13 cellular contexts compared by ENCODE assay signal in genomic region chrX:102458615-102459014, GRCh38. TPM values are rescaled to one million over a fixed set of nuclear protein-coding genes. Genes with fewer than 3 reads are reported as not detected.
A peak's percentile ranks its signal among the peaks of the same experiment; 100 is the strongest.
DNase-seq lines count a peak whose midpoint lies in the region; ATAC-seq, FAIRE-seq and TF ChIP-seq lines count a peak whose summit lies in the region.
"Not testable (repeated sequence)": the region's sequence is repeated elsewhere in the genome, so short reads cannot be mapped to it uniquely, and the experiment has no call there.
"Had no signal": no experiment of that assay in that cellular context is flagged by ENCODE, and none has a peak within 500 bp of the region (broad histone marks: within the 10 kb centered on the region; RNA-seq: fewer than 3 reads in every experiment).

No MANE protein-coding gene starts in this region.

- POLR2A ChIA-PET in A549 (lab: Yijun Ruan, JAX); HepG2 (lab: Yijun Ruan, JAX): not testable (repeated sequence)

- TF ChIP-seq POLR2A in A549 (IDR thresholded peaks at IDR 0.05; ENCODE audit: low read length); GM12891 (IDR thresholded peaks at IDR 0.05; ENCODE audit: low read depth, low read length); HepG2 (IDR thresholded peaks at IDR 0.05; ENCODE audit: insufficient read depth in 1 of 2, low read depth in 2 of 2, low read length in 2 of 2): not testable (repeated sequence)

- not testable (repeated sequence) for H3K36me3 Mint-ChIP-seq in astrocyte (ENCODE audit: low read depth, unreplicated experiment)

- not testable (repeated sequence) for TF ChIP-seq EP300 in A549 (IDR thresholded peaks at IDR 0.05); HepG2 (IDR thresholded peaks at IDR 0.05; ENCODE audit: low read depth in 2 of 2, low read length in 2 of 2); HepG2 (CRISPR knock-in tag; IDR thresholded peaks at IDR 0.05; ENCODE audit: borderline replicate concordance)

- intact Hi-C loops in HepG2 (cut with micrococcal nuclease; ENCODE audit: unreplicated experiment); aorta (cut with DNase I): not testable (repeated sequence)

- H3K4me3 ChIP-seq in A549; astrocyte (ENCODE audit: insufficient read depth, low read depth, low read length); HepG2 (replicated peaks in 1 of 3; ENCODE audit: insufficient read depth in 1 of 3, low read depth in 2 of 3, low read length in 3 of 3); aorta (ENCODE audit: low read length in 2 of 2): not testable (repeated sequence)

- not testable (repeated sequence) for H3K9me3 ChIP-seq in A549; astrocyte (ENCODE audit: insufficient read depth, low read depth, low read length); HepG2 (ENCODE audit: low read length); aorta (ENCODE audit: control insufficient read depth, low read length)

- FAIRE-seq in A549 (lab: Jason Lieb, UNC): peak; percentile 92
- FAIRE-seq in GM12891 (lab: Jason Lieb, UNC): peak; percentile 61
- peak; percentile 100 for FAIRE-seq in astrocyte (lab: Jason Lieb, UNC)
- FAIRE-seq in islet of Langerhans (lab: Jason Lieb, UNC): peak; percentile 45
- FAIRE-seq in HepG2 (lab: Jason Lieb, UNC): peak; percentile 15

- CTCF ChIA-PET in A549 (lab: Yijun Ruan, JAX); HepG2 (lab: Yijun Ruan, JAX; ENCODE audit: low intra/inter-chr PET ratio, low total read pairs): not testable (repeated sequence)

- DNase-seq in A549 (ENCODE audit: low read depth in 1 of 2, low spot score in 1 of 2); GM12891 (ENCODE audit: insufficient read length, low spot score); astrocyte (ENCODE audit: low read depth); HepG2 (ENCODE audit: low spot score); aorta: not testable (repeated sequence)

- not testable (repeated sequence) for TF ChIP-seq CTCF in A549 (IDR thresholded peaks at IDR 0.05); astrocyte (IDR thresholded peaks at IDR 0.05; ENCODE audit: insufficient read depth, low read depth, low read length); HepG2 (CRISPR knock-in tag; IDR thresholded peaks at IDR 0.05)

- H3K27ac ChIP-seq in A549; astrocyte (ENCODE audit: low read depth, low read length); HepG2 (ENCODE audit: extremely low read length, insufficient read depth, low read length); aorta (ENCODE audit: low read depth in 1 of 2, low read length in 2 of 2): not testable (repeated sequence)

- H4K20me1 ChIP-seq in astrocyte (ENCODE audit: insufficient read depth, low read length); HepG2 (ENCODE audit: insufficient read depth, low read length): not testable (repeated sequence)

- not testable (repeated sequence) for H3K4me1 ChIP-seq in A549; astrocyte (ENCODE audit: insufficient read depth, low read length); HepG2 (ENCODE audit: insufficient read depth, low read length); aorta (ENCODE audit: control insufficient read depth in 1 of 2, insufficient read depth in 2 of 2, low read length in 2 of 2)

- not testable (repeated sequence) for H3K27ac Mint-ChIP-seq in astrocyte (ENCODE audit: unreplicated experiment)

- H3K27me3 Mint-ChIP-seq in astrocyte (ENCODE audit: low read depth, unreplicated experiment): not testable (repeated sequence)

- H3K27me3 ChIP-seq in astrocyte (ENCODE audit: insufficient read depth, low read length); HepG2 (ENCODE audit: control insufficient read depth in 1 of 2, insufficient read depth in 2 of 2, low read length in 2 of 2); aorta (ENCODE audit: control insufficient read depth in 1 of 2, insufficient read depth in 2 of 2, low read length in 1 of 2): not testable (repeated sequence)

- not testable (repeated sequence) for H3K36me3 ChIP-seq in astrocyte (ENCODE audit: insufficient read depth, low read length); HepG2 (replicated peaks in 1 of 2; ENCODE audit: control insufficient read depth in 1 of 2, insufficient read depth in 2 of 2, low read length in 2 of 2); aorta (ENCODE audit: control insufficient read depth in 1 of 2, insufficient read depth in 2 of 2, low read length in 1 of 2)

- not testable (repeated sequence) for ATAC-seq in A549, HepG2
- peak; percentile 56 for ATAC-seq in aorta (ENCODE audit: low FRiP score)

- not testable (repeated sequence) for H3K4me1 Mint-ChIP-seq in astrocyte (ENCODE audit: low read depth, unreplicated experiment)

- BruUV-seq in HepG2 (replicated peaks; lab: Mats Ljungman, UMichigan): not testable (repeated sequence)

- not testable (repeated sequence) for H3K4me3 Mint-ChIP-seq in astrocyte (ENCODE audit: unreplicated experiment)

- H2AFZ ChIP-seq in astrocyte (ENCODE audit: low read depth, low read length); HepG2 (ENCODE audit: low read length): not testable (repeated sequence)

- not testable (repeated sequence) for TF ChIP-seq RAD21 in A549 (conservative IDR thresholded peaks at IDR 0.05 in 1 of 2, IDR thresholded peaks at IDR 0.05 in 1 of 2); HepG2 (CRISPR knock-in tag; IDR thresholded peaks at IDR 0.05)

- in situ Hi-C loops in HepG2 (cut with HindIII; ENCODE audit: extremely low pct_ligation_motif_present, low pct_unique_long_range_greater_than_20kb): not testable (repeated sequence)

- not testable (repeated sequence) for H3K79me2 ChIP-seq in astrocyte (ENCODE audit: insufficient read depth, low read length); HepG2 (ENCODE audit: insufficient read depth, low read length)

- WGBS in A549 (ENCODE audit: missing lambda C conversion rate): no CpG with 5 or more reads among the region's 4 CpGs
- WGBS in HepG2 (ENCODE audit: low lambda C conversion rate): no CpG with 5 or more reads among the region's 4 CpGs
- WGBS in aorta, 2 donors: no CpG with 5 or more reads among the region's 4 CpGs

- not testable (repeated sequence) for H3K4me2 ChIP-seq in A549; astrocyte (ENCODE audit: low read length); HepG2 (ENCODE audit: low read depth, low read length)

- H3K9ac ChIP-seq in astrocyte (ENCODE audit: low read length); HepG2 (ENCODE audit: insufficient read depth, low read depth, low read length): not testable (repeated sequence)

- not testable (repeated sequence) for H3K9me3 Mint-ChIP-seq in astrocyte (ENCODE audit: unreplicated experiment)

RNA-seq across cellular contexts. Expression of gene TCP11X2, which starts 13.0 kb away (rescaled TPM):
- not detected in 2 replicates for polyA plus RNA-seq in A549 (2011; rRNA removed)
- polyA plus RNA-seq in A549 (2012; cell fraction: cytosol; rRNA removed): not detected in 2 replicates
- polyA plus RNA-seq in A549 (2012; cell fraction: nucleus; rRNA removed): not detected in 2 replicates
- not detected in 3 replicates for polyA plus RNA-seq in A549 (2017; fragmentation: RNase III; extraction: RNeasy Plus Mini Kit Qiagen cat#74134 plus additional on column Dnase treatment)
- not detected in 2 replicates for polyA minus RNA-seq in A549 (2011; rRNA and poly(A)+ RNA removed)
- not detected for polyA plus RNA-seq in GM12891 (2012; ENCODE audit: low read depth, missing spikeins)
- total RNA-seq in astrocyte: not detected in 2 replicates
- total RNA-seq in HepG2 (2016; rRNA removed; fragmentation: Illumina TruSeq; extraction: Trizol): not detected in 2 replicates
- not detected in 2 replicates for total RNA-seq in HepG2 (2016; cell fraction: cytosol; rRNA removed; fragmentation: Illumina TruSeq; extraction: Trizol; ENCODE audit: low read depth)
- total RNA-seq in HepG2 (2016; cell fraction: insoluble cytoplasmic fraction; rRNA removed; fragmentation: Illumina TruSeq; extraction: Trizol): not detected in 2 replicates
- total RNA-seq in HepG2 (2016; cell fraction: membrane; rRNA removed; fragmentation: Illumina TruSeq; extraction: Trizol): not detected in 2 replicates
- not detected in 2 replicates for total RNA-seq in HepG2 (2016; cell fraction: nucleus; rRNA removed; fragmentation: Illumina TruSeq; extraction: Trizol)
- polyA plus RNA-seq in HepG2 (2011; rRNA removed): not detected in 2 replicates
- polyA plus RNA-seq in HepG2 (2011; cell fraction: cytosol; rRNA removed): not detected in 2 replicates
- polyA plus RNA-seq in HepG2 (2011; cell fraction: nucleus; rRNA removed): not detected in 2 replicates
- not detected in 2 replicates for polyA plus RNA-seq in HepG2 (2012)
- not detected in 2 replicates for polyA plus RNA-seq in HepG2 (2016; cell fraction: cytosol; fragmentation: Illumina TruSeq; extraction: Trizol; ENCODE audit: low read depth)
- polyA plus RNA-seq in HepG2 (2016; cell fraction: insoluble cytoplasmic fraction; fragmentation: Illumina TruSeq; extraction: Trizol; ENCODE audit: low read depth): not detected in 2 replicates
- not detected in 2 replicates for polyA plus RNA-seq in HepG2 (2016; cell fraction: membrane; fragmentation: Illumina TruSeq; extraction: Trizol; ENCODE audit: low read depth)
- not detected in 2 replicates for polyA plus RNA-seq in HepG2 (2016; cell fraction: nucleus; fragmentation: Illumina TruSeq; extraction: Trizol; ENCODE audit: insufficient read depth, low read depth)
- polyA minus RNA-seq in HepG2 (2011; rRNA and poly(A)+ RNA removed; ENCODE audit: low replicate concordance): not detected in 2 replicates
- polyA minus RNA-seq in HepG2 (2011; cell fraction: cytosol; rRNA and poly(A)+ RNA removed): not detected in 2 replicates
- polyA minus RNA-seq in HepG2 (2011; cell fraction: nucleus; rRNA and poly(A)+ RNA removed): not detected in 2 replicates
- not detected for total RNA-seq in aorta
- not detected for polyA plus RNA-seq in aorta
- total RNA-seq: A172; A673; CD4-positive, alpha-beta memory T cell; CD4-positive, CD25-positive, alpha-beta regulatory T cell; CD8-positive, alpha-beta memory T cell had no signal
- polyA plus RNA-seq: AG04450; CD14-positive monocyte; CD4-positive, alpha-beta memory T cell; CD4-positive, CD25-positive, alpha-beta regulatory T cell; CD8-positive, alpha-beta memory T cell had no signal

RNA-seq across cellular contexts. Expression of gene NXF2B, which starts 18.8 kb away (rescaled TPM):
- polyA plus RNA-seq in A549 (2011; rRNA removed): not detected in 2 replicates
- polyA plus RNA-seq in A549 (2012; cell fraction: cytosol; rRNA removed): not detected in 2 replicates
- not detected in 2 replicates for polyA plus RNA-seq in A549 (2012; cell fraction: nucleus; rRNA removed)
- not detected in 3 replicates for polyA plus RNA-seq in A549 (2017; fragmentation: RNase III; extraction: RNeasy Plus Mini Kit Qiagen cat#74134 plus additional on column Dnase treatment)
- not detected in 2 replicates for polyA minus RNA-seq in A549 (2011; rRNA and poly(A)+ RNA removed)
- polyA plus RNA-seq in GM12891 (2012; ENCODE audit: low read depth, missing spikeins): not detected
- total RNA-seq in astrocyte: not detected in 2 replicates
- not detected in 2 replicates for total RNA-seq in HepG2 (2016; rRNA removed; fragmentation: Illumina TruSeq; extraction: Trizol)
- total RNA-seq in HepG2 (2016; cell fraction: cytosol; rRNA removed; fragmentation: Illumina TruSeq; extraction: Trizol; ENCODE audit: low read depth): not detected in 2 replicates
- total RNA-seq in HepG2 (2016; cell fraction: insoluble cytoplasmic fraction; rRNA removed; fragmentation: Illumina TruSeq; extraction: Trizol): not detected in 2 replicates
- not detected in 2 replicates for total RNA-seq in HepG2 (2016; cell fraction: membrane; rRNA removed; fragmentation: Illumina TruSeq; extraction: Trizol)
- not detected in 2 replicates for total RNA-seq in HepG2 (2016; cell fraction: nucleus; rRNA removed; fragmentation: Illumina TruSeq; extraction: Trizol)
- not detected in 2 replicates for polyA plus RNA-seq in HepG2 (2011; rRNA removed)
- polyA plus RNA-seq in HepG2 (2011; cell fraction: cytosol; rRNA removed): not detected in 2 replicates
- not detected in 2 replicates for polyA plus RNA-seq in HepG2 (2011; cell fraction: nucleus; rRNA removed)
- polyA plus RNA-seq in HepG2 (2012): not detected in 2 replicates
- polyA plus RNA-seq in HepG2 (2016; cell fraction: cytosol; fragmentation: Illumina TruSeq; extraction: Trizol; ENCODE audit: low read depth): not detected in 2 replicates
- not detected in 2 replicates for polyA plus RNA-seq in HepG2 (2016; cell fraction: insoluble cytoplasmic fraction; fragmentation: Illumina TruSeq; extraction: Trizol; ENCODE audit: low read depth)
- not detected in 2 replicates for polyA plus RNA-seq in HepG2 (2016; cell fraction: membrane; fragmentation: Illumina TruSeq; extraction: Trizol; ENCODE audit: low read depth)
- not detected in 2 replicates for polyA plus RNA-seq in HepG2 (2016; cell fraction: nucleus; fragmentation: Illumina TruSeq; extraction: Trizol; ENCODE audit: insufficient read depth, low read depth)
- not detected in 2 replicates for polyA minus RNA-seq in HepG2 (2011; rRNA and poly(A)+ RNA removed; ENCODE audit: low replicate concordance)
- polyA minus RNA-seq in HepG2 (2011; cell fraction: cytosol; rRNA and poly(A)+ RNA removed): not detected in 2 replicates
- polyA minus RNA-seq in HepG2 (2011; cell fraction: nucleus; rRNA and poly(A)+ RNA removed): not detected in 2 replicates
- not detected for total RNA-seq in aorta
- not detected for polyA plus RNA-seq in aorta
- total RNA-seq: A673; CD4-positive, alpha-beta memory T cell; CD4-positive, CD25-positive, alpha-beta regulatory T cell; CD8-positive, alpha-beta memory T cell had no signal
- polyA plus RNA-seq: AG04450; CD14-positive monocyte; CD4-positive, alpha-beta memory T cell; CD4-positive, CD25-positive, alpha-beta regulatory T cell; CD8-positive, alpha-beta memory T cell had no signal

RNA-seq across cellular contexts. Expression of gene TMSB15A, which starts 57.9 kb away (rescaled TPM):
- 0.30 and 1.2 TPM in 2 replicates for polyA plus RNA-seq in A549 (2011; rRNA removed)
- polyA plus RNA-seq in A549 (2012; cell fraction: cytosol; rRNA removed): 0.54 and 0.69 TPM in 2 replicates
- polyA plus RNA-seq in A549 (2012; cell fraction: nucleus; rRNA removed): 0.11 and 0.60 TPM in 2 replicates
- polyA plus RNA-seq in A549 (2017; fragmentation: RNase III; extraction: RNeasy Plus Mini Kit Qiagen cat#74134 plus additional on column Dnase treatment): 0.46 to 0.48 TPM (median 0.46 TPM) in 3 replicates
- not detected in 2 replicates for polyA minus RNA-seq in A549 (2011; rRNA and poly(A)+ RNA removed)
- 0.30 TPM for polyA plus RNA-seq in GM12891 (2012; ENCODE audit: low read depth, missing spikeins)
- total RNA-seq in astrocyte: 0.46 and 1.6 TPM in 2 replicates
- total RNA-seq in HepG2 (2016; rRNA removed; fragmentation: Illumina TruSeq; extraction: Trizol): not detected in 2 replicates
- not detected in 2 replicates for total RNA-seq in HepG2 (2016; cell fraction: cytosol; rRNA removed; fragmentation: Illumina TruSeq; extraction: Trizol; ENCODE audit: low read depth)
- total RNA-seq in HepG2 (2016; cell fraction: insoluble cytoplasmic fraction; rRNA removed; fragmentation: Illumina TruSeq; extraction: Trizol): not detected in 2 replicates
- total RNA-seq in HepG2 (2016; cell fraction: membrane; rRNA removed; fragmentation: Illumina TruSeq; extraction: Trizol): not detected in 2 replicates
- not detected in 2 replicates for total RNA-seq in HepG2 (2016; cell fraction: nucleus; rRNA removed; fragmentation: Illumina TruSeq; extraction: Trizol)
- not detected in 2 replicates for polyA plus RNA-seq in HepG2 (2011; rRNA removed)
- polyA plus RNA-seq in HepG2 (2011; cell fraction: cytosol; rRNA removed): not detected in 2 replicates
- not detected in 2 replicates for polyA plus RNA-seq in HepG2 (2011; cell fraction: nucleus; rRNA removed)
- polyA plus RNA-seq in HepG2 (2012): not detected in 2 replicates
- polyA plus RNA-seq in HepG2 (2016; cell fraction: cytosol; fragmentation: Illumina TruSeq; extraction: Trizol; ENCODE audit: low read depth): not detected in 2 replicates
- polyA plus RNA-seq in HepG2 (2016; cell fraction: insoluble cytoplasmic fraction; fragmentation: Illumina TruSeq; extraction: Trizol; ENCODE audit: low read depth): not detected in 2 replicates
- not detected in 2 replicates for polyA plus RNA-seq in HepG2 (2016; cell fraction: membrane; fragmentation: Illumina TruSeq; extraction: Trizol; ENCODE audit: low read depth)
- polyA plus RNA-seq in HepG2 (2016; cell fraction: nucleus; fragmentation: Illumina TruSeq; extraction: Trizol; ENCODE audit: insufficient read depth, low read depth): not detected in 2 replicates
- not detected in 2 replicates for polyA minus RNA-seq in HepG2 (2011; rRNA and poly(A)+ RNA removed; ENCODE audit: low replicate concordance)
- not detected in 2 replicates for polyA minus RNA-seq in HepG2 (2011; cell fraction: cytosol; rRNA and poly(A)+ RNA removed)
- 0.64 TPM in 1 of 2 replicates, not detected in the other for polyA minus RNA-seq in HepG2 (2011; cell fraction: nucleus; rRNA and poly(A)+ RNA removed)
- total RNA-seq in aorta: 1 to 10 TPM in 1 of 2 donors, under 1 TPM in 1; 0.55 to 1.2 TPM
- 1 to 10 TPM; 2.4 to 3.8 TPM for polyA plus RNA-seq in aorta
- total RNA-seq: CD4-positive, alpha-beta memory T cell; CD4-positive, CD25-positive, alpha-beta regulatory T cell had no signal
- polyA plus RNA-seq: CD14-positive monocyte; CD4-positive, alpha-beta memory T cell; CD4-positive, CD25-positive, alpha-beta regulatory T cell; CD8-positive, alpha-beta memory T cell had no signal
